8 cellular contexts compared by ENCODE assay signal in genomic region chr1:234961468-234962339, GRCh38.
A peak's percentile ranks its signal among the peaks of the same experiment; 100 is the strongest.
DNase-seq lines count a peak whose midpoint lies in the region; ATAC-seq and TF ChIP-seq lines count a peak whose summit lies in the region.

No MANE protein-coding gene starts in this region.

- WGBS in heart right ventricle, 2 donors, result 55 to 64% methylated on average over 9 of the region's 9 CpGs
- WGBS in spleen, 5 donors, result 42 to 61% (median 52%) methylated on average over 9 of the region's 9 CpGs

- POLR2A ChIA-PET in activated CD4-positive, alpha-beta memory T cell treated with anti-CD3 and anti-CD28 coated beads for 36 hours (lab: Charles Lee), result interaction anchor here (0.6 to 4.0 kb wide), 14 partner anchors 9 to 466 kb away, joined by 3 to 36 read pairs (median 6); no protein-coding TSS in a partner anchor

- DNase-seq in GM04504 (ENCODE audit: low read depth) (peak; percentile 82), heart right ventricle (peak in 1 of 2 donors; percentile 57), spleen (no peak), NCI-H510A treated with DMSO at 0.1 percent for 48 hours (lab: John Stamatoyannopoulos, UW) (no peak)
- peak; percentile 51 for DNase-seq in activated CD4-positive, alpha-beta memory T cell treated with anti-CD3 and anti-CD28 coated beads for 36 hours
- DNase-seq in stimulated activated CD4-positive, alpha-beta T cell treated with anti-CD3 and anti-CD28 coated beads, Interleukin-4, amount 100 ng/mL, for 24 hours, result no peak
- DNase-seq in stimulated activated CD4-positive, alpha-beta T cell treated with anti-CD3 and anti-CD28 coated beads, Interleukin-4, amount 100 ng/mL, for 1 hour, result no peak

- TF ChIP-seq CTCF in heart right ventricle (IDR thresholded peaks at IDR 0.05) (no peak), spleen (IDR thresholded peaks at IDR 0.05 in 8 of 11, conservative IDR thresholded peaks at IDR 0.05 in 3 of 11) (no peak)

- H3K4me3 ChIP-seq in heart right ventricle (peak overlapping the region in 1 of 10 donors; percentile 17), spleen (peak overlapping the region in 1 of 8 donors; percentile 58)

- H3K27me3 ChIP-seq in heart right ventricle (no peaks in the 10 kb centered on the region), spleen (replicated peaks in 1 of 7) (no peaks in the 10 kb centered on the region)

- H3K27ac Mint-ChIP-seq in activated CD4-positive, alpha-beta memory T cell treated with anti-CD3 and anti-CD28 coated beads for 36 hours, result peak overlapping the region; percentile 98

- H3K36me3 ChIP-seq in heart right ventricle (no peaks in the 10 kb centered on the region), spleen (no peaks in the 10 kb centered on the region)

- CTCF ChIA-PET in activated CD4-positive, alpha-beta memory T cell treated with anti-CD3 and anti-CD28 coated beads for 36 hours (lab: Charles Lee), result interaction anchor here (0.6 to 1.5 kb wide), 13 partner anchors 19 to 463 kb away, joined by 3 to 6 read pairs (median 4); no protein-coding TSS in a partner anchor

- no peaks in the 10 kb centered on the region for H3K27me3 Mint-ChIP-seq in activated CD4-positive, alpha-beta memory T cell treated with anti-CD3 and anti-CD28 coated beads for 36 hours

- peak; percentile 20 for ATAC-seq in HG03064 (IDR thresholded peaks at IDR 0.05; ENCODE audit: low read depth, unreplicated experiment)
- ATAC-seq in heart right ventricle, result peak; percentile 18 to 70 (median 52)

- H3K9me3 ChIP-seq in heart right ventricle (no peaks in the 10 kb centered on the region), spleen (no peaks in the 10 kb centered on the region)

- peaks cover 20 to 86% (median 62%) of the 10 kb centered on the region in 9 donors for H3K4me1 ChIP-seq in heart right ventricle
- H3K4me1 ChIP-seq in spleen, result peaks cover 43 to 96% (median 75%) of the 10 kb centered on the region in 6 donors

- intact Hi-C loops in activated CD4-positive, alpha-beta memory T cell treated with anti-CD3 and anti-CD28 coated beads for 36 hours (cut with micrococcal nuclease), result loop anchor here (1.0 to 2.0 kb wide), 3 partner anchors 28 to 461 kb away; no protein-coding TSS in a partner anchor
- intact Hi-C loops in heart right ventricle (cut with DNase I), result loop anchor here in 6 of 10 donors (5.0 kb wide), 3 partner anchors 34 to 104 kb away; no protein-coding TSS in a partner anchor
- intact Hi-C loops in spleen (cut with DNase I; ENCODE audit: low total_unique reads), result no loop called here

- peaks cover 81% of the 10 kb centered on the region for H3K4me1 Mint-ChIP-seq in activated CD4-positive, alpha-beta memory T cell treated with anti-CD3 and anti-CD28 coated beads for 36 hours (ENCODE audit: low read depth)

- peak overlapping the region; percentile 36 to 96 (median 76) for H3K27ac ChIP-seq in heart right ventricle
- peak overlapping the region; percentile 48 to 94 (median 90) for H3K27ac ChIP-seq in spleen

- no peak for TF ChIP-seq POLR2A in spleen (IDR thresholded peaks at IDR 0.05)

- H3K9me3 Mint-ChIP-seq in activated CD4-positive, alpha-beta memory T cell treated with anti-CD3 and anti-CD28 coated beads for 36 hours, result no peaks in the 10 kb centered on the region

- H3K4me3 Mint-ChIP-seq in activated CD4-positive, alpha-beta memory T cell treated with anti-CD3 and anti-CD28 coated beads for 36 hours, result peak overlapping the region; percentile 63

- H3K36me3 Mint-ChIP-seq in activated CD4-positive, alpha-beta memory T cell treated with anti-CD3 and anti-CD28 coated beads for 36 hours, result peaks cover 12% of the 10 kb centered on the region

Comparison
In these comparisons a context has a peak if more than half of its experiments do, and no peak if none do; other contexts are left out.
1. DNase-seq: peak in GM04504 (single experiment) and activated CD4-positive, alpha-beta memory T cell treated with anti-CD3 and anti-CD28 coated beads for 36 hours (single experiment); none in spleen (single experiment), NCI-H510A treated with DMSO at 0.1 percent for 48 hours (single experiment), stimulated activated CD4-positive, alpha-beta T cell treated with anti-CD3 and anti-CD28 coated beads, Interleukin-4, amount 100 ng/mL, for 24 hours (single experiment) and stimulated activated CD4-positive, alpha-beta T cell treated with anti-CD3 and anti-CD28 coated beads, Interleukin-4, amount 100 ng/mL, for 1 hour (single experiment).